ENCODE assay signal across 13 cellular contexts in the genomic region with DNA sequence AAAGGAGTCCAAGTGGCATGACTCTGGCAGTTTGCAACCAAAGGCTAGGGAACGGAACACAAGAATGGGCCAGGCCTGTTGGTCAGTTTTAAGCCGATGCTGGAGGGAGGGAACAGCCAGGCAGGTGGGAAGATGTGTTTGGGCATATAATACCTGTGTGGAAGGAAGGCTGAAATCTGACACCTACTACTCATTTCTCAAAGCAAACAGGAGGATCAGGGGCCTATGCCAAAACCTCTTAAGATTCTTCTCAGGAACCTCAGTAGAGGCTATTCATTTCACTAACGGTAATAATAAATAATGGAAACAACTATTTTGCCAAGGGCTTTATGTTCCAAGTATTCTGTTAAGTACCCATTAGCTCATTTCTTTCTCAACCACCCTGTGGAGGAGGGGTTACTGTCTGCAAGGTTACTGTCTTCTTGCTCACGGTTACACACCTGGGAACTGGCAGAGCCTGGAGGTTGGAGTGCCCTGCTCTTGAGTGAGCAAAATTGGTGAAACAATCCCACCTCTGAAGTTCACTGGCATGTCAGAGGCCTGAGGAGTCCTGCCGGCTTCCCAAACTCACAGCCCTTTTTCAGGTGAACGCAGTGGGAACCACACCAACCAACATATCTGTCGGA. TPM values are rescaled to one million over a fixed set of nuclear protein-coding genes. Genes with fewer than 3 reads are reported as not detected.
DNase-seq lines count a peak whose midpoint lies in the region; ATAC-seq and TF ChIP-seq lines count a peak whose summit lies in the region.
"Had no signal": no experiment of that assay in that cellular context is flagged by ENCODE, and none has a peak within 500 bp of the region (broad histone marks: within the 10 kb centered on the region; RNA-seq: fewer than 3 reads in every experiment).

No MANE protein-coding gene starts in this region.

- H3K36me3 Mint-ChIP-seq in osteocyte (ENCODE audit: unreplicated experiment): peaks cover 17% of the 10 kb centered on the region

- H3K27me3 ChIP-seq in upper lobe of right lung: no peaks in the 10 kb centered on the region

- H3K27ac Mint-ChIP-seq in osteocyte (ENCODE audit: unreplicated experiment): no peak overlapping the region

- H3K27ac ChIP-seq in upper lobe of right lung: no peak overlapping the region

- no peak overlapping the region for H3K4me3 Mint-ChIP-seq in osteocyte (ENCODE audit: unreplicated experiment)
- H3K4me3 Mint-ChIP-seq: immature natural killer cell, naive B cell had no signal

- H3K36me3 ChIP-seq in upper lobe of right lung: peaks cover 35% of the 10 kb centered on the region

- H3K27me3 Mint-ChIP-seq in osteocyte (ENCODE audit: unreplicated experiment): no peaks in the 10 kb centered on the region

- ATAC-seq in esophagus mucosa (peak; percentile 34), upper lobe of right lung (peak; percentile 66)
- ATAC-seq: sciatic nerve had no signal

- H3K4me1 Mint-ChIP-seq in osteocyte (ENCODE audit: unreplicated experiment): peaks cover 27% of the 10 kb centered on the region

- peak; percentile 38 for DNase-seq in NCI-H345 (lab: John Stamatoyannopoulos, UW)
- no peak for DNase-seq in NCI-H345 treated with DMSO at 0.1 percent for 48 hours (lab: John Stamatoyannopoulos, UW; ENCODE audit: unreplicated experiment)
- DNase-seq in NCI-H748 treated with DMSO at 0.1 percent for 48 hours (lab: John Stamatoyannopoulos, UW): peak; percentile 4
- DNase-seq in upper lobe of right lung: no peak
- no peak for DNase-seq in osteocyte (ENCODE audit: extremely low spot score, unreplicated experiment)
- no peak for DNase-seq in activated effector memory CD4-positive, alpha-beta T cell treated with Interleukin-2 at 50 U/mL for 16 hours
- DNase-seq in activated naive CD4-positive, alpha-beta T cell treated with anti-CD3 and anti-CD28 coated beads, Interleukin-2, amount 50 U/mL, for 16 hours: no peak
- DNase-seq: activated CD4-positive, alpha-beta T cell treated with anti-CD3 and anti-CD28 coated beads, Interleukin-2, amount 50 U/mL, for 1 hour; immature natural killer cell; naive B cell; NCI-H82 had no signal

- no peaks in the 10 kb centered on the region for H3K9me3 ChIP-seq in upper lobe of right lung

- H3K9me3 Mint-ChIP-seq in osteocyte (ENCODE audit: unreplicated experiment): no peaks in the 10 kb centered on the region
- H3K9me3 Mint-ChIP-seq: immature natural killer cell, naive B cell had no signal

- no peak overlapping the region for H3K4me3 ChIP-seq in upper lobe of right lung

- intact Hi-C loops in upper lobe of right lung (cut with DNase I): no loop called here

- no peak for TF ChIP-seq CTCF in upper lobe of right lung (IDR thresholded peaks at IDR 0.05)
- TF ChIP-seq CTCF in osteocyte (IDR thresholded peaks at IDR 0.05): no peak

- peaks cover 4% of the 10 kb centered on the region for H3K4me1 ChIP-seq in upper lobe of right lung

RNA-seq across cellular contexts. Expression of a gene that starts 35.5 kb away (rescaled TPM):
- 57.0 TPM for total RNA-seq in esophagus mucosa
- 25.0 TPM for total RNA-seq in upper lobe of right lung
- 31.5 and 35.4 TPM in 2 replicates for total RNA-seq in osteocyte

Comparison
In these comparisons a context has a peak if more than half of its experiments do, and no peak if none do; other contexts are left out.
1. DNase-seq: peak in NCI-H345 (single experiment) and NCI-H748 treated with DMSO at 0.1 percent for 48 hours (single experiment); none in NCI-H345 treated with DMSO at 0.1 percent for 48 hours (single experiment), upper lobe of right lung (single experiment), osteocyte (single experiment), activated effector memory CD4-positive, alpha-beta T cell treated with Interleukin-2 at 50 U/mL for 16 hours (single experiment) and activated naive CD4-positive, alpha-beta T cell treated with anti-CD3 and anti-CD28 coated beads, Interleukin-2, amount 50 U/mL, for 16 hours (single experiment).